ENCODE assay signal across 12 cellular contexts in the genomic region with DNA sequence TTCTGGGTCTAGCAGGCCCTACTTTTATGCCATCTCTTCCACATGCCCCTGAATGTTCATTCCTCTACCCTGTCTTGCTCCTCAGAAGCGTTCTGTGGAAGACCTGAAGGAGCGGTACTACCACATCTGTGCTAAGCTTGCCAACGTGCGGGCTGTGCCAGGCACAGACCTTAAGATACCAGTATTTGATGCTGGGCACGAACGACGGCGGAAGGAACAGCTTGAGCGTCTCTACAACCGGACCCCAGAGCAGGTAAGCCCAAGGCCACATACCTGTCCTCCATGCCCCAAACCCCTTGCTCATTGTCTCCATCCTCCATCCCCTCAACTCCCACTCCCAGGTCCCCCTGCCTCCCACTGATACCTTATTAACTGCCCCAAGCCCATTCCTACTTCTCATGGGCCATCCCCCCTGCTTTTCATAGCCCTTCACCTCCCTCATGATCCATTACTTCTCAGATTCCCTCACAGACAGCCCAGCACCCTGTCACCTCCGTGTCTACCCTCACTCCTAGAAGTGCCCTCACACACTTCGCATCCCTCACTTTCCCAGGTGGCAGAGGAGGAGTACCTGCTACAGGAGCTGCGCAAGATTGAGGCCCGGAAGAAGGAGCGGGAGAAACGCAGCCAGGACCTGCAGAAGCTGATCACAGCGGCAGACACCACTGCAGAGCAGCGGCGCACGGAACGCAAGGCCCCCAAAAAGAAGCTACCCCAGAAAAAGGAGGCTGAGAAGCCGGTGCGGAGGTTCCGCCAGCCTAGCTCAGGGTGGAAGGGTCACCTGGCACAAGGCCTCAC. TPM values are rescaled to one million over a fixed set of nuclear protein-coding genes. Genes with fewer than 3 reads are reported as not detected.
DNase-seq lines count a peak whose midpoint lies in the region; ATAC-seq and TF ChIP-seq lines count a peak whose summit lies in the region.
"Had no signal": no experiment of that assay in that cellular context is flagged by ENCODE, and none has a peak within 500 bp of the region (broad histone marks: within the 10 kb centered on the region; RNA-seq: fewer than 3 reads in every experiment).

No MANE protein-coding gene starts in this region.

- no peak for TF ChIP-seq CTCF in endothelial cell (IDR thresholded peaks at IDR 0.05; ENCODE audit: unreplicated experiment)
- no peak for TF ChIP-seq CTCF in gastrocnemius medialis (IDR thresholded peaks at IDR 0.05 in 4 of 5, conservative IDR thresholded peaks at IDR 0.05 in 1 of 5)

- no peak for TF ChIP-seq POLR2A in gastrocnemius medialis (IDR thresholded peaks at IDR 0.05)

- H3K27ac Mint-ChIP-seq in T-helper 17 cell (no peak overlapping the region), endothelial cell (ENCODE audit: unreplicated experiment) (peak overlapping the region; percentile 39)
- peak overlapping the region; percentile 63 for H3K27ac Mint-ChIP-seq in stimulated activated effector memory CD8-positive, alpha-beta T cell treated with anti-CD3 and anti-CD28 coated beads, Interleukin-12 subunit alpha, Interleukin-12 subunit beta, amount 100 ng/mL, for 72 hours
- H3K27ac Mint-ChIP-seq: B cell had no signal

- no peaks in the 10 kb centered on the region for H3K9me3 ChIP-seq in T-helper 17 cell (ENCODE audit: control insufficient read depth, low read length, poor library complexity, severe bottlenecking)
- no peaks in the 10 kb centered on the region for H3K9me3 ChIP-seq in gastrocnemius medialis

- H3K36me3 Mint-ChIP-seq in T-helper 17 cell (ENCODE audit: low read depth) = peaks cover 6% of the 10 kb centered on the region
- H3K36me3 Mint-ChIP-seq in endothelial cell (ENCODE audit: low read depth, unreplicated experiment) = peaks cover 50% of the 10 kb centered on the region
- peaks cover 45% of the 10 kb centered on the region for H3K36me3 Mint-ChIP-seq in stimulated activated effector memory CD8-positive, alpha-beta T cell treated with anti-CD3 and anti-CD28 coated beads, Interleukin-12 subunit alpha, Interleukin-12 subunit beta, amount 100 ng/mL, for 72 hours

- H3K4me3 ChIP-seq in H7 (ENCODE audit: insufficient read depth, low read depth, low read length) (no peak overlapping the region), gastrocnemius medialis (no peak overlapping the region)

- no peaks in the 10 kb centered on the region for H3K9me3 Mint-ChIP-seq in endothelial cell (ENCODE audit: unreplicated experiment)
- H3K9me3 Mint-ChIP-seq in stimulated activated effector memory CD8-positive, alpha-beta T cell treated with anti-CD3 and anti-CD28 coated beads, Interleukin-12 subunit alpha, Interleukin-12 subunit beta, amount 100 ng/mL, for 72 hours = no peaks in the 10 kb centered on the region

- H3K4me1 Mint-ChIP-seq in T-helper 17 cell (peaks cover 31% of the 10 kb centered on the region), endothelial cell (ENCODE audit: unreplicated experiment) (peaks cover 13% of the 10 kb centered on the region)
- peaks cover 39% of the 10 kb centered on the region for H3K4me1 Mint-ChIP-seq in stimulated activated effector memory CD8-positive, alpha-beta T cell treated with anti-CD3 and anti-CD28 coated beads, Interleukin-12 subunit alpha, Interleukin-12 subunit beta, amount 100 ng/mL, for 72 hours

- H3K27me3 Mint-ChIP-seq in T-helper 17 cell = no peaks in the 10 kb centered on the region
- H3K27me3 Mint-ChIP-seq in endothelial cell (ENCODE audit: unreplicated experiment) = peaks cover 5% of the 10 kb centered on the region
- H3K27me3 Mint-ChIP-seq: B cell; CD4-positive, alpha-beta memory T cell had no signal

- in situ Hi-C loops in gastrocnemius medialis (cut with MboI; ENCODE audit: low sequenced_read_pairs in 4 of 4) = loop anchor here (10.0 to 25.0 kb wide), 3 partner anchors 96 to 376 kb away; no protein-coding TSS in a partner anchor

- ATAC-seq in T-helper 17 cell = no peak
- ATAC-seq in stimulated activated effector memory CD8-positive, alpha-beta T cell treated with anti-CD3 and anti-CD28 coated beads, Interleukin-12 subunit alpha, Interleukin-12 subunit beta, amount 100 ng/mL, for 72 hours = no peak
- ATAC-seq in GM21526 (IDR thresholded peaks at IDR 0.05; ENCODE audit: low FRiP score, unreplicated experiment) = no peak
- no peak for ATAC-seq in GM21381 (IDR thresholded peaks at IDR 0.05; ENCODE audit: unreplicated experiment)
- no peak for ATAC-seq in gastrocnemius medialis

- H3K27ac ChIP-seq in gastrocnemius medialis = no peak overlapping the region

- peak; percentile 10 for DNase-seq in H7
- DNase-seq in T-helper 17 cell = no peak
- DNase-seq in endothelial cell (ENCODE audit: low spot score) = no peak
- DNase-seq in stimulated activated effector memory CD8-positive, alpha-beta T cell treated with anti-CD3 and anti-CD28 coated beads, Interleukin-12 subunit alpha, Interleukin-12 subunit beta, amount 100 ng/mL, for 72 hours (ENCODE audit: low spot score in 2 of 2) = no peak
- DNase-seq in gastrocnemius medialis = no peak
- DNase-seq: CD4-positive, alpha-beta memory T cell; HCEC 1CT; NCI-H1436 treated with DMSO at 0.1 percent for 48 hours; RPMI8226 had no signal

- H3K27me3 ChIP-seq in H7 (ENCODE audit: control insufficient read depth, insufficient read depth, low read length) = no peaks in the 10 kb centered on the region
- no peaks in the 10 kb centered on the region for H3K27me3 ChIP-seq in gastrocnemius medialis

- H3K4me3 Mint-ChIP-seq in T-helper 17 cell = peak overlapping the region; percentile 31
- peak overlapping the region; percentile 79 for H3K4me3 Mint-ChIP-seq in endothelial cell (ENCODE audit: unreplicated experiment)
- no peak overlapping the region for H3K4me3 Mint-ChIP-seq in stimulated activated effector memory CD8-positive, alpha-beta T cell treated with anti-CD3 and anti-CD28 coated beads, Interleukin-12 subunit alpha, Interleukin-12 subunit beta, amount 100 ng/mL, for 72 hours
- H3K4me3 Mint-ChIP-seq: B cell; CD4-positive, alpha-beta memory T cell had no signal

- peaks cover 11% of the 10 kb centered on the region in 2 donors for H3K4me1 ChIP-seq in gastrocnemius medialis

- H3K36me3 ChIP-seq in H7 (replicated peaks; ENCODE audit: control insufficient read depth, insufficient read depth, low read length) (peaks cover 44% of the 10 kb centered on the region), gastrocnemius medialis (peaks cover 0 to 43% of the 10 kb centered on the region in 2 donors)

- intact Hi-C loops in gastrocnemius medialis (cut with DNase I; ENCODE audit: low total_unique reads) = loop anchor here (5.0 to 10.0 kb wide), 2 partner anchors 104 to 436 kb away; no protein-coding TSS in a partner anchor

RNA-seq across cellular contexts. Expression of gene DMAP1, which starts 5.4 kb away (rescaled TPM):
- 20.7 and 25.5 TPM in 2 replicates for total RNA-seq in H7 (2014; rRNA removed; shearing (Covaris generic))
- 10 to 100 TPM; 52.9 to 59.1 TPM for total RNA-seq in T-helper 17 cell
- total RNA-seq in endothelial cell (ENCODE audit: unreplicated experiment) = 87.9 TPM
- total RNA-seq in gastrocnemius medialis = 10 to 100 TPM; 24.9 to 42.2 (median 34.9) TPM
